Comparison of ENCODE assay signal across 25 cellular contexts in the genomic region with DNA sequence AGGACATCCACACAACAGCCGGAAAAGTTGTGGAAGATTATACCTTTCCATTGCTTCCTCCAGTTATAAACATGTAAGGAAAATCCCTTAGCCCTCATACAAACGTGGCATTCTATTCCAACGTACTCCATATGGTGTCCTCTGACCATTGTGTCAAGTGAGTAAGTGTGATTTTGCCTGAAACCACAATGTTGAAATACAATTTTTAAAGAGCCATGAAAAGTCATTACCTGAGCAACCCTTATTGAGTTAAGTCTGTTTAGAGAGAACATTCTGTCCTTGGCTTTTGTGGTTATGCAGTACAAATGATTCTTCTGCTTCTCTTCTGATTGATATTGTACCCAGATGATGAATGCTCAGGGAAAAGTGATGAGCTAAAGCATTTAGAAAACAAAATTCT.
DNase-seq lines count a peak whose midpoint lies in the region; FAIRE-seq and TF ChIP-seq lines count a peak whose summit lies in the region.
"Had no signal": no experiment of that assay in that cellular context is flagged by ENCODE, and none has a peak within 500 bp of the region (broad histone marks: within the 10 kb centered on the region; RNA-seq: fewer than 3 reads in every experiment).

No MANE protein-coding gene starts in this region.

- no peak overlapping the region for H3K9ac ChIP-seq in keratinocyte (ENCODE audit: control insufficient read depth, extremely low read depth, insufficient read depth, low read length)
- H3K9ac ChIP-seq: KMS-11 had no signal

- no peaks in the 10 kb centered on the region for H3K36me3 Mint-ChIP-seq in MCF 10A (ENCODE audit: insufficient read depth, unreplicated experiment)
- H3K36me3 Mint-ChIP-seq: IgD-negative memory B cell had no signal

- CTCF ChIA-PET in MCF 10A (lab: Yijun Ruan, JAX): interaction anchor here (0.6 to 1.1 kb wide), 3 partner anchors 248 to 452 kb away, joined by 3 to 5 read pairs (median 3); no protein-coding TSS in a partner anchor

- H2AFZ ChIP-seq in keratinocyte (ENCODE audit: control insufficient read depth, low read length): no peak overlapping the region

- H3K4me1 ChIP-seq in breast epithelium (no peaks in the 10 kb centered on the region), keratinocyte (ENCODE audit: control insufficient read depth, extremely low read depth, insufficient read depth, low read length) (no peaks in the 10 kb centered on the region)

- no peaks in the 10 kb centered on the region for H3K9me1 ChIP-seq in keratinocyte (ENCODE audit: control insufficient read depth, extremely low read depth, insufficient read depth, low read length)

- dilution Hi-C loops in keratinocyte (cut with MboI; ENCODE audit: extremely low pct_ligation_motif_present, low sequenced_read_pairs): no loop called here

- no peaks in the 10 kb centered on the region for H3K27me3 Mint-ChIP-seq in MCF 10A (ENCODE audit: insufficient read depth, unreplicated experiment)
- H3K27me3 Mint-ChIP-seq: IgD-negative memory B cell had no signal

- FAIRE-seq in bronchial epithelial cell (lab: Jason Lieb, UNC): no peak
- FAIRE-seq in keratinocyte (lab: Jason Lieb, UNC): peak; percentile 20

- H3K79me2 ChIP-seq in keratinocyte (ENCODE audit: control insufficient read depth, insufficient read depth, low read length): no peaks in the 10 kb centered on the region

- H4K20me1 ChIP-seq in keratinocyte (ENCODE audit: control insufficient read depth, extremely low read depth, insufficient read depth, low read length): no peaks in the 10 kb centered on the region

- H3K4me3 ChIP-seq in breast epithelium (no peak overlapping the region), bronchial epithelial cell (ENCODE audit: low read depth, low read length) (no peak overlapping the region), keratinocyte (ENCODE audit: control insufficient read depth in 2 of 3, extremely low read depth in 1 of 3, insufficient read depth in 2 of 3, low read depth in 1 of 3, low read length in 3 of 3) (no peak overlapping the region)
- H3K4me3 ChIP-seq: SK-N-MC had no signal

- H3K9me3 ChIP-seq in breast epithelium (no peaks in the 10 kb centered on the region), keratinocyte (ENCODE audit: control insufficient read depth, low read depth, low read length) (no peaks in the 10 kb centered on the region)

- H3K36me3 ChIP-seq in breast epithelium: no peaks in the 10 kb centered on the region
- H3K36me3 ChIP-seq in bronchial epithelial cell (ENCODE audit: control insufficient read depth, insufficient read depth, low read length): no peaks in the 10 kb centered on the region
- H3K36me3 ChIP-seq in keratinocyte (ENCODE audit: control insufficient read depth in 2 of 2, extremely low read depth in 1 of 2, insufficient read depth in 2 of 2, low read length in 2 of 2): no peaks in the 10 kb centered on the region

- no peak for TF ChIP-seq CTCF in MCF 10A (IDR thresholded peaks at IDR 0.05; ENCODE audit: unreplicated experiment)
- no peak for TF ChIP-seq CTCF in breast epithelium (IDR thresholded peaks at IDR 0.05)
- no peak for TF ChIP-seq CTCF in bronchial epithelial cell (IDR thresholded peaks at IDR 0.05; ENCODE audit: insufficient read depth, low read length, severe bottlenecking)
- TF ChIP-seq CTCF in keratinocyte (optimal IDR thresholded peaks at IDR 0.05 in 1 of 3, IDR thresholded peaks at IDR 0.05 in 1 of 3, conservative IDR thresholded peaks at IDR 0.05 in 1 of 3; ENCODE audit: extremely low read depth in 1 of 3, insufficient read depth in 2 of 3, low read length in 3 of 3): no peak

- H3K27ac ChIP-seq in breast epithelium: no peak overlapping the region
- H3K27ac ChIP-seq in keratinocyte (ENCODE audit: control insufficient read depth, insufficient read depth, low read length): no peak overlapping the region
- H3K27ac ChIP-seq: 22Rv1, KMS-11, SK-N-MC had no signal

- DNase-seq in MCF 10A (ENCODE audit: unreplicated experiment) (peak; percentile 36), breast epithelium (ENCODE audit: low spot score in 2 of 2) (no peak), bronchial epithelial cell (ENCODE audit: low read depth) (peak; percentile 7), keratinocyte (ENCODE audit: low read depth, low spot score) (no peak), SHP77 (lab: John Stamatoyannopoulos, UW) (no peak), NCI-H446 treated with DMSO at 0.1 percent for 48 hours (lab: John Stamatoyannopoulos, UW) (no peak), UCSD-AML1 (lab: John Stamatoyannopoulos, UW; ENCODE audit: unreplicated experiment) (no peak)
- DNase-seq: ACHN; Calu3; DMS79 treated with DMSO at 0.1 percent for 48 hours; NCI-H1092; NCI-H1417 treated with DMSO at 0.1 percent for 48 hours; NCI-H1694 treated with DMSO at 0.1 percent for 48 hours; NCI-H2081; NCI-H2171; NCI-H345; NCI-H524; NCI-H774; NK-92 treated with Interleukin-12 subunit alpha and Interleukin-12 subunit beta, amount 100 ng/mL, for 24 hours; RPMI8226; SHP77 treated with DMSO at 0.1 percent for 48 hours had no signal

- H3K4me1 Mint-ChIP-seq in MCF 10A (ENCODE audit: insufficient read depth, unreplicated experiment): peaks cover 37% of the 10 kb centered on the region
- H3K4me1 Mint-ChIP-seq: IgD-negative memory B cell had no signal

- no peak overlapping the region for H3K4me2 ChIP-seq in keratinocyte (ENCODE audit: control insufficient read depth, extremely low read depth, insufficient read depth, low read depth, low read length)
- H3K4me2 ChIP-seq: KMS-11 had no signal

- H3K4me3 Mint-ChIP-seq in MCF 10A (ENCODE audit: unreplicated experiment): no peak overlapping the region
- H3K4me3 Mint-ChIP-seq: IgD-negative memory B cell had no signal

- H3K27me3 ChIP-seq in breast epithelium: no peaks in the 10 kb centered on the region
- no peaks in the 10 kb centered on the region for H3K27me3 ChIP-seq in bronchial epithelial cell (ENCODE audit: control insufficient read depth, insufficient read depth, low read length)
- no peaks in the 10 kb centered on the region for H3K27me3 ChIP-seq in keratinocyte (ENCODE audit: control insufficient read depth, extremely low read depth, insufficient read depth, low read length)

- POLR2A ChIA-PET in MCF 10A (lab: Yijun Ruan, JAX): interaction anchor here (0.6 to 1.0 kb wide), 8 partner anchors 10 to 759 kb away, joined by 3 to 4 read pairs (median 4); no protein-coding TSS in a partner anchor

- peaks cover 4% of the 10 kb centered on the region for H3K9me3 Mint-ChIP-seq in MCF 10A (ENCODE audit: unreplicated experiment)

- TF ChIP-seq POLR2A in breast epithelium (IDR thresholded peaks at IDR 0.05): no peak

- BruUV-seq in MCF 10A (replicated peaks; lab: Mats Ljungman, UMichigan): no TSS peak

- peak overlapping the region; percentile 94 for H3K27ac Mint-ChIP-seq in MCF 10A (ENCODE audit: low read depth, unreplicated experiment)
- H3K27ac Mint-ChIP-seq: IgD-negative memory B cell had no signal

- intact Hi-C loops in MCF 10A (cut with micrococcal nuclease) (no loop called here), breast epithelium (cut with DNase I; ENCODE audit: low total_unique reads) (no loop called here)

Comparison
In these comparisons a context has a peak if more than half of its experiments do, and no peak if none do; other contexts are left out.
1. DNase-seq: peak in MCF 10A (single experiment) and bronchial epithelial cell (single experiment); none in breast epithelium (0 of 2), keratinocyte (single experiment), SHP77 (0 of 2), NCI-H446 treated with DMSO at 0.1 percent for 48 hours (single experiment) and UCSD-AML1 (single experiment).